Comparison of ENCODE assay signal across 10 cellular contexts in the genomic region with DNA sequence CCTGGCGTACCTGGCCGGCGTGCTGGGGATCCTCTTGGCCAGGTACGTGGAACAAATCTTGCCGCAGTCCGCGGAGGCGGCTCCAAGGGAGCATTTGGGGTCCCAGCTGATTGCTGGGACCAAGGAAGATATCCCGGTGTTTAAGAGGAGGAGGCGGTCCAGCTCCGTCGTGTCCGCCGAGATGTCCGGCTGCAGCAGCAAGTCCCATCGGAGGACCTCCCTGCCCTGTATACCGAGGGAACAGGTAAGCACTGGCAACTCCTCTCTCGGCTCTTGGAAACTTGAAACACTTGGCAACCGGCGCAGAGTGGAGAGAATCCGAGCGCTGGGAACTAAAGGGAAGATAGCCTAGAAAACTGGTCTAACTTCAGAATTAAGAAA. TPM values are rescaled to one million over a fixed set of nuclear protein-coding genes. Genes with fewer than 3 reads are reported as not detected.
DNase-seq lines count a peak whose midpoint lies in the region; ATAC-seq and TF ChIP-seq lines count a peak whose summit lies in the region.
"Had no signal": no experiment of that assay in that cellular context is flagged by ENCODE, and none has a peak within 500 bp of the region (broad histone marks: within the 10 kb centered on the region; RNA-seq: fewer than 3 reads in every experiment).

No MANE protein-coding gene starts in this region.

- no peaks in the 10 kb centered on the region for H4K20me1 ChIP-seq in PC-3 (ENCODE audit: low read length)

- CTCF ChIA-PET in PC-3 (lab: Charles Lee) = no interaction called here
- CTCF ChIA-PET in naive thymus-derived CD4-positive, alpha-beta T cell (lab: Charles Lee) = no interaction called here

- H3K4me3 Mint-ChIP-seq in naive thymus-derived CD4-positive, alpha-beta T cell = peak overlapping the region in 3 of 10 donors; percentile 6 to 44 (median 33)

- no peak overlapping the region for H2AK5ac ChIP-seq in neuronal stem cell (ENCODE audit: low read depth, low read length)

- intact Hi-C loops in PC-3 (cut with micrococcal nuclease) = loop anchor here (5.0 kb wide), 1 partner anchor 243 kb away; no protein-coding TSS in a partner anchor
- intact Hi-C loops in naive thymus-derived CD4-positive, alpha-beta T cell (cut with micrococcal nuclease) = no loop called here

- H3K36me3 ChIP-seq in PC-3 (ENCODE audit: low read depth, low read length) (no peaks in the 10 kb centered on the region), neuronal stem cell (replicated peaks in 1 of 2; ENCODE audit: control insufficient read depth in 2 of 2, insufficient read depth in 2 of 2, low read length in 2 of 2) (no peaks in the 10 kb centered on the region)
- no peaks in the 10 kb centered on the region for H3K36me3 ChIP-seq in naive thymus-derived CD4-positive, alpha-beta T cell (ENCODE audit: control insufficient read depth in 2 of 3, insufficient read depth in 3 of 3, low read length in 3 of 3)
- H3K36me3 ChIP-seq: adrenal gland had no signal

- BruUV-seq in PC-3 (replicated peaks; lab: Mats Ljungman, UMichigan) = TSS peak; percentile 48

- no peak overlapping the region for H4K8ac ChIP-seq in neuronal stem cell (ENCODE audit: low read depth, low read length)

- H3K4me1 Mint-ChIP-seq in naive thymus-derived CD4-positive, alpha-beta T cell = peaks cover 0 to 13% (median 12%) of the 10 kb centered on the region in 7 donors

- no peaks in the 10 kb centered on the region for H3K4me1 ChIP-seq in PC-3 (ENCODE audit: insufficient read depth, low read length)
- peaks cover 0 to 16% of the 10 kb centered on the region in 2 donors for H3K4me1 ChIP-seq in neuronal stem cell (ENCODE audit: control insufficient read depth in 2 of 2, insufficient read depth in 1 of 2, low read depth in 1 of 2, low read length in 2 of 2)
- no peaks in the 10 kb centered on the region for H3K4me1 ChIP-seq in naive thymus-derived CD4-positive, alpha-beta T cell (ENCODE audit: control insufficient read depth in 2 of 2, insufficient read depth in 2 of 2, low read length in 2 of 2)

- H3K36me3 Mint-ChIP-seq in naive thymus-derived CD4-positive, alpha-beta T cell = no peaks in the 10 kb centered on the region

- no peak overlapping the region for H3K14ac ChIP-seq in neuronal stem cell (ENCODE audit: low read length)

- no peaks in the 10 kb centered on the region for H3K79me2 ChIP-seq in PC-3 (ENCODE audit: low read length)

- H3K9me3 Mint-ChIP-seq in naive thymus-derived CD4-positive, alpha-beta T cell = peaks cover 0 to 3% (median 0%) of the 10 kb centered on the region in 11 donors

- H3K27ac Mint-ChIP-seq in naive thymus-derived CD4-positive, alpha-beta T cell = no peak overlapping the region

- no peak overlapping the region for H4K91ac ChIP-seq in neuronal stem cell (ENCODE audit: low read depth, low read length, poor library complexity)

- H3K9me3 ChIP-seq in PC-3 (ENCODE audit: low read length) (no peaks in the 10 kb centered on the region), neuronal stem cell (replicated peaks in 1 of 2; ENCODE audit: control insufficient read depth in 2 of 2, insufficient read depth in 1 of 2, low read depth in 1 of 2, low read length in 2 of 2) (no peaks in the 10 kb centered on the region)
- H3K9me3 ChIP-seq in naive thymus-derived CD4-positive, alpha-beta T cell (ENCODE audit: control insufficient read depth in 2 of 3, low read length in 3 of 3) = no peaks in the 10 kb centered on the region
- H3K9me3 ChIP-seq: adrenal gland had no signal

- H3K9ac ChIP-seq in PC-3 (ENCODE audit: low read length) = peak overlapping the region; percentile 83
- peak overlapping the region; percentile 91 for H3K9ac ChIP-seq in neuronal stem cell (ENCODE audit: low read depth, low read length, poor library complexity)
- H3K9ac ChIP-seq: KMS-11 had no signal

- H2BK15ac ChIP-seq in neuronal stem cell (ENCODE audit: low read length) = peak overlapping the region; percentile 75

- H3K27me3 Mint-ChIP-seq in naive thymus-derived CD4-positive, alpha-beta T cell = peaks cover 50 to 70% (median 51%) of the 10 kb centered on the region in 5 donors

- peak overlapping the region; percentile 26 for H2BK5ac ChIP-seq in neuronal stem cell (ENCODE audit: low read length)

- peak; percentile 13 for DNase-seq in Ammon's horn (ENCODE audit: low spot score)
- no peak for DNase-seq in PC-3
- peak; percentile 10 for DNase-seq in globus pallidus (ENCODE audit: low spot score)
- DNase-seq in neuronal stem cell (ENCODE audit: low spot score) = no peak
- DNase-seq in naive thymus-derived CD4-positive, alpha-beta T cell = no peak
- no peak for DNase-seq in activated naive CD4-positive, alpha-beta T cell treated with anti-CD3 and anti-CD28 coated beads, Interleukin-2, amount 50 U/mL, for 16 hours
- DNase-seq in DMS79 treated with DMSO at 0.1 percent for 48 hours (lab: John Stamatoyannopoulos, UW) = no peak

- no peak overlapping the region for H3K23ac ChIP-seq in neuronal stem cell (ENCODE audit: low read depth, low read length, poor library complexity)

- POLR2A ChIA-PET in PC-3 (lab: Charles Lee; ENCODE audit: unreplicated experiment) = no interaction called here
- POLR2A ChIA-PET in naive thymus-derived CD4-positive, alpha-beta T cell (lab: Charles Lee) = no interaction called here

- no peak overlapping the region for H2BK120ac ChIP-seq in neuronal stem cell (ENCODE audit: low read depth, low read length)

- H3K4ac ChIP-seq in neuronal stem cell (ENCODE audit: low read length) = no peak overlapping the region

- peaks cover 68% of the 10 kb centered on the region for H3K27me3 ChIP-seq in PC-3 (ENCODE audit: low read length)
- H3K27me3 ChIP-seq in neuronal stem cell (ENCODE audit: control insufficient read depth in 3 of 3, insufficient read depth in 3 of 3, low read depth in 1 of 3, low read length in 3 of 3) = peaks cover 0 to 4% (median 0%) of the 10 kb centered on the region in 3 experiments
- H3K27me3 ChIP-seq in naive thymus-derived CD4-positive, alpha-beta T cell (ENCODE audit: control insufficient read depth in 2 of 2, insufficient read depth in 2 of 2, low read length in 2 of 2) = no peaks in the 10 kb centered on the region

- H3F3A ChIP-seq in PC-3 (ENCODE audit: low read length, unreplicated experiment) = no peaks in the 10 kb centered on the region

- H3K27ac ChIP-seq in PC-3 (ENCODE audit: low read length) (no peak overlapping the region), neuronal stem cell (replicated peaks; ENCODE audit: low read length) (no peak overlapping the region)
- no peak overlapping the region for H3K27ac ChIP-seq in naive thymus-derived CD4-positive, alpha-beta T cell (ENCODE audit: low read depth, low read length)
- H3K27ac ChIP-seq: KMS-11 had no signal

- peaks cover 4% of the 10 kb centered on the region for H3K79me1 ChIP-seq in neuronal stem cell (ENCODE audit: low read depth, low read length)

- H3K4me2 ChIP-seq in PC-3 (ENCODE audit: low read length) (peak overlapping the region; percentile 86), neuronal stem cell (ENCODE audit: insufficient read depth, low read length, poor library complexity, severe bottlenecking) (peak overlapping the region; percentile 98)
- H3K4me2 ChIP-seq: KMS-11 had no signal

- peak overlapping the region; percentile 95 for H3K18ac ChIP-seq in neuronal stem cell (ENCODE audit: low read length)

- H2AFZ ChIP-seq in PC-3 (ENCODE audit: low read length) = 0 out of 2 replicates have a peak overlapping the region, but pooled peaks have one; percentile 30
- peak overlapping the region; percentile 100 for H2AFZ ChIP-seq in neuronal stem cell (ENCODE audit: low read length)

- no peak overlapping the region for H2BK12ac ChIP-seq in neuronal stem cell (ENCODE audit: low read length)

- no peak for TF ChIP-seq CTCF in PC-3 (conservative IDR thresholded peaks at IDR 0.05; ENCODE audit: low read depth, low read length)

- WGBS in neuronal stem cell (ENCODE audit: extremely low coverage in 2 of 2, insufficient read length in 2 of 2, insufficient replicate concordance in 1 of 2), 2 donors = no CpG with 5 or more reads among the region's 22 CpGs

- H3K4me3 ChIP-seq in PC-3 (ENCODE audit: low read length) = peak overlapping the region; percentile 67
- H3K4me3 ChIP-seq in neuronal stem cell (ENCODE audit: low read length in 2 of 2) = peak overlapping the region; percentile 93 to 95
- no peak overlapping the region for H3K4me3 ChIP-seq in naive thymus-derived CD4-positive, alpha-beta T cell (ENCODE audit: low read length)

- no peaks in the 10 kb centered on the region for H3K9me2 ChIP-seq in PC-3 (replicated peaks; ENCODE audit: low read length)

- ATAC-seq in PC-3 (no peak), HG02870 (IDR thresholded peaks at IDR 0.05; ENCODE audit: unreplicated experiment) (no peak)
- no peak for ATAC-seq in naive thymus-derived CD4-positive, alpha-beta T cell

RNA-seq across cellular contexts. Expression of a gene that starts 1.7 kb away (rescaled TPM):
- total RNA-seq in PC-3 (2014; rRNA removed) = 0.58 and 2.0 TPM in 2 replicates
- 0.49 TPM for polyA plus RNA-seq in neuronal stem cell (2013, experiment 1 of 2)
- polyA plus RNA-seq in neuronal stem cell (2013, experiment 2 of 2) = 0.47 TPM
- total RNA-seq in naive thymus-derived CD4-positive, alpha-beta T cell = under 1 TPM in 1 of 5 experiments, not detected in 4; 0.42 TPM
- not detected for polyA plus RNA-seq in naive thymus-derived CD4-positive, alpha-beta T cell

Comparison
In these comparisons a context has a peak if more than half of its experiments do, and no peak if none do; other contexts are left out.
1. DNase-seq: peak in Ammon's horn (single experiment) and globus pallidus (single experiment); none in PC-3 (single experiment), neuronal stem cell (single experiment), naive thymus-derived CD4-positive, alpha-beta T cell (0 of 9), activated naive CD4-positive, alpha-beta T cell treated with anti-CD3 and anti-CD28 coated beads, Interleukin-2, amount 50 U/mL, for 16 hours (single experiment) and DMS79 treated with DMSO at 0.1 percent for 48 hours (single experiment).